Comparison of ENCODE assay signal across 10 cellular contexts in genomic region chr5:40333459-40334241, GRCh38.
DNase-seq lines count a peak whose midpoint lies in the region; ATAC-seq, FAIRE-seq and TF ChIP-seq lines count a peak whose summit lies in the region.
"Had no signal": no experiment of that assay in that cellular context is flagged by ENCODE, and none has a peak within 500 bp of the region (broad histone marks: within the 10 kb centered on the region; RNA-seq: fewer than 3 reads in every experiment).

No MANE protein-coding gene starts in this region.

- POLR2A ChIA-PET in endothelial cell of umbilical vein (lab: Charles Lee), result interaction anchor here (0.6 to 1.4 kb wide), 3 partner anchors 346 to 465 kb away, joined by 3 to 9 read pairs (median 7); partner anchors contain the start of gene PTGER4

- CTCF ChIA-PET in endothelial cell of umbilical vein (lab: Charles Lee), result interaction anchor here (1.2 to 2.1 kb wide), 9 partner anchors 11 to 757 kb away, joined by 3 to 9 read pairs (median 4); no protein-coding TSS in a partner anchor

- BruUV-seq in endothelial cell of umbilical vein (replicated peaks; lab: Mats Ljungman, UMichigan), result TSS peak; percentile 89

- peak; percentile 71 for FAIRE-seq in endothelial cell of umbilical vein (lab: Jason Lieb, UNC)

- peak; percentile 54 for TF ChIP-seq POLR2A in endothelial cell of umbilical vein (IDR thresholded peaks at IDR 0.05; ENCODE audit: low read depth, low read length)

- no peak overlapping the region for H3K4me3 ChIP-seq in right atrium auricular region
- H3K4me3 ChIP-seq in endothelial cell of umbilical vein (replicated peaks in 1 of 3; ENCODE audit: insufficient read depth in 1 of 3, low read depth in 1 of 3, low read length in 3 of 3), result no peak overlapping the region
- no peak overlapping the region for H3K4me3 ChIP-seq in ascending aorta
- H3K4me3 ChIP-seq: spleen had no signal

- peak overlapping the region; percentile 66 for H3K4me2 ChIP-seq in endothelial cell of umbilical vein (ENCODE audit: insufficient read depth, low read length)

- no peaks in the 10 kb centered on the region for H3K79me2 ChIP-seq in endothelial cell of umbilical vein (ENCODE audit: control insufficient read depth, insufficient read depth, low read length)

- no peaks in the 10 kb centered on the region for H4K20me1 ChIP-seq in endothelial cell of umbilical vein (replicated peaks; ENCODE audit: control insufficient read depth, extremely low read depth, insufficient read depth, low read length)

- no peak for TF ChIP-seq CTCF in right atrium auricular region (IDR thresholded peaks at IDR 0.05)
- TF ChIP-seq CTCF in endothelial cell of umbilical vein (IDR thresholded peaks at IDR 0.05; ENCODE audit: extremely low read depth in 1 of 2, insufficient read depth in 1 of 2, low read depth in 1 of 2, low read length in 2 of 2), result no peak
- TF ChIP-seq CTCF in ascending aorta (IDR thresholded peaks at IDR 0.05), result no peak

- H3K27me3 ChIP-seq in right atrium auricular region, result no peaks in the 10 kb centered on the region
- no peaks in the 10 kb centered on the region for H3K27me3 ChIP-seq in endothelial cell of umbilical vein (ENCODE audit: control insufficient read depth in 2 of 2, insufficient read depth in 2 of 2, low read length in 2 of 2)
- H3K27me3 ChIP-seq in ascending aorta, result no peaks in the 10 kb centered on the region
- H3K27me3 ChIP-seq: spleen had no signal

- no peak overlapping the region for H2AFZ ChIP-seq in endothelial cell of umbilical vein (ENCODE audit: low read depth, low read length)

- H3K4me1 ChIP-seq in right atrium auricular region (no peaks in the 10 kb centered on the region), endothelial cell of umbilical vein (ENCODE audit: control insufficient read depth, extremely low read depth, insufficient read depth, low read length) (peaks cover 20% of the 10 kb centered on the region), ascending aorta (no peaks in the 10 kb centered on the region)

- no peaks in the 10 kb centered on the region for H3K36me3 ChIP-seq in right atrium auricular region
- no peaks in the 10 kb centered on the region for H3K36me3 ChIP-seq in endothelial cell of umbilical vein (ENCODE audit: control insufficient read depth in 2 of 2, extremely low read depth in 1 of 2, insufficient read depth in 2 of 2, low read length in 2 of 2)
- no peaks in the 10 kb centered on the region for H3K36me3 ChIP-seq in ascending aorta
- H3K36me3 ChIP-seq: spleen had no signal

- no peaks in the 10 kb centered on the region for H3K9me1 ChIP-seq in endothelial cell of umbilical vein (replicated peaks; ENCODE audit: control insufficient read depth, extremely low read depth, insufficient read depth, low read length)

- H3K27ac ChIP-seq in right atrium auricular region (no peak overlapping the region), endothelial cell of umbilical vein (ENCODE audit: insufficient read depth, low read depth, low read length) (peak overlapping the region; percentile 70), ascending aorta (no peak overlapping the region)
- H3K27ac ChIP-seq: spleen had no signal

- intact Hi-C loops in left ventricle myocardium superior (cut with micrococcal nuclease) (no loop called here), endothelial cell of umbilical vein (cut with micrococcal nuclease) (loop anchor here (1.0 to 5.0 kb wide), 12 partner anchors 51 to 401 kb away; partner anchors contain the start of gene PTGER4), ascending aorta (cut with DNase I) (no loop called here)

- H3K9me3 ChIP-seq in right atrium auricular region (no peaks in the 10 kb centered on the region), endothelial cell of umbilical vein (replicated peaks; ENCODE audit: control insufficient read depth, insufficient read depth, low read length) (no peaks in the 10 kb centered on the region), ascending aorta (no peaks in the 10 kb centered on the region)
- H3K9me3 ChIP-seq: spleen had no signal

- DNase-seq in left ventricle myocardium superior (no peak), right atrium auricular region (ENCODE audit: low spot score) (no peak), endothelial cell of umbilical vein (ENCODE audit: low read depth, low spot score) (peak; percentile 90), stromal cell of bone marrow (ENCODE audit: low read depth) (peak; percentile 49), NCI-H2081 (lab: John Stamatoyannopoulos, UW) (no peak), germinal center (ENCODE audit: low spot score) (no peak), ascending aorta (ENCODE audit: low spot score in 2 of 2) (no peak)
- DNase-seq: NCI-H510A treated with DMSO at 0.1 percent for 48 hours, spleen had no signal

- dilution Hi-C loops in endothelial cell of umbilical vein (cut with MboI; ENCODE audit: extremely low pct_ligation_motif_present, low sequenced_read_pairs), result no loop called here

- ATAC-seq in left ventricle myocardium superior (peak; percentile 36), HG03558 (IDR thresholded peaks at IDR 0.05; ENCODE audit: extremely low read depth, unreplicated experiment) (peak; percentile 75)

- H3K9ac ChIP-seq in endothelial cell of umbilical vein (replicated peaks; ENCODE audit: extremely low read depth, insufficient read depth, low read length), result peak overlapping the region; percentile 42

TF ChIP-seq in endothelial cell of umbilical vein, 7 proteins besides CTCF, POLR2A, EP300 and RAD21:
- TF ChIP-seq, protein P1, sequence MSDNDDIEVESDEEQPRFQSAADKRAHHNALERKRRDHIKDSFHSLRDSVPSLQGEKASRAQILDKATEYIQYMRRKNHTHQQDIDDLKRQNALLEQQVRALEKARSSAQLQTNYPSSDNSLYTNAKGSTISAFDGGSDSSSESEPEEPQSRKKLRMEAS (IDR thresholded peaks at IDR 0.05; ENCODE audit: insufficient read depth, insufficient read length), result no peak
- TF ChIP-seq GATA2 (IDR thresholded peaks at IDR 0.05; ENCODE audit: insufficient read depth, insufficient read length, low read depth, low read length) (no peak), MYC (IDR thresholded peaks at IDR 0.05; ENCODE audit: low read depth, low read length) (no peak), POLR2AphosphoS5 (IDR thresholded peaks at IDR 0.05; ENCODE audit: insufficient read depth, low read depth, low read length) (peak; percentile 44), JUN (IDR thresholded peaks at IDR 0.05; ENCODE audit: borderline replicate concordance, insufficient read depth, insufficient read length, low read depth) (peak; percentile 75), EZH2 (IDR thresholded peaks at IDR 0.05; ENCODE audit: borderline replicate concordance, low read depth, low read length, severe bottlenecking) (no peak), FOS (IDR thresholded peaks at IDR 0.05; ENCODE audit: borderline replicate concordance, insufficient read depth, low read length) (peak; percentile 82)

Comparison
In these comparisons a context has a peak if more than half of its experiments do, and no peak if none do; other contexts are left out.
1. DNase-seq: peak in endothelial cell of umbilical vein (single experiment) and stromal cell of bone marrow (single experiment); none in left ventricle myocardium superior (single experiment), right atrium auricular region (single experiment), NCI-H2081 (0 of 2), germinal center (single experiment) and ascending aorta (0 of 2).